ENCODE assay signal across 24 cellular contexts in genomic region chr3:115646027-115646690, GRCh38. TPM values are rescaled to one million over a fixed set of nuclear protein-coding genes. Genes with fewer than 3 reads are reported as not detected.
"Had no signal": no experiment of that assay in that cellular context is flagged by ENCODE, and none has a peak within 500 bp of the region (broad histone marks: within the 10 kb centered on the region; RNA-seq: fewer than 3 reads in every experiment).

No MANE protein-coding gene starts in this region.

- H3K9ac ChIP-seq: neural progenitor cell had no signal

- FAIRE-seq: frontal cortex, TTC549 had no signal

- ATAC-seq: naive thymus-derived CD8-positive, alpha-beta T cell; sciatic nerve; stimulated activated memory B cell treated with anti-CD40 and anti-IgM and Interleukin-4, amounts not matched to agents 10 μg/mL and 1 μg/mL and 100 μg/mL, for 72 hours had no signal

- H3K27ac ChIP-seq: breast epithelium, left ventricle myocardium inferior, neural progenitor cell, stomach, testis, vagina had no signal

- H3K4me1 ChIP-seq: breast epithelium, left ventricle myocardium inferior, neural progenitor cell, stomach, testis, vagina had no signal

- H3K4me2 ChIP-seq: neural progenitor cell, smooth muscle cell had no signal

- H3K9me3 ChIP-seq: breast epithelium, left ventricle myocardium inferior, stomach, testis, vagina had no signal

- H3K4me3 ChIP-seq: breast epithelium, left ventricle myocardium inferior, neural progenitor cell, smooth muscle cell, stomach, testis, vagina had no signal

- DNase-seq: activated CD4-positive, alpha-beta T cell treated with anti-CD3 and anti-CD28 coated beads for 1 hour; activated CD4-positive, alpha-beta T cell treated with anti-CD3 and anti-CD28 coated beads, Interleukin-2, amount 50 U/mL, for 4 hours; activated naive CD4-positive, alpha-beta T cell treated with Interleukin-2 at 50 U/mL for 16 hours; activated naive CD8-positive, alpha-beta T cell treated with anti-CD3 and anti-CD28 coated beads for 36 hours; activated T-cell treated with anti-CD3 and anti-CD28 coated beads, Interleukin-2, amount 50 U/mL, for 48 hours; amniotic stem cell; effector CD8-positive, alpha-beta T cell; hippocampal formation; kidney glomerular epithelial cell; left ventricle myocardium inferior; mammary epithelial cell; naive thymus-derived CD8-positive, alpha-beta T cell; posterior cingulate gyrus; stimulated activated CD4-positive, alpha-beta T cell treated with anti-CD3 and anti-CD28 coated beads, Interleukin-15, amount 100 ng/mL, for 24 hours; stomach; testis had no signal

- H3K36me3 ChIP-seq: breast epithelium, left ventricle myocardium inferior, neural progenitor cell, stomach, vagina had no signal

- H2AFZ ChIP-seq: neural progenitor cell had no signal

- H3K27me3 ChIP-seq: breast epithelium, neural progenitor cell, stomach, testis, vagina had no signal

RNA-seq across cellular contexts. Expression of gene GAP43, which starts 22.8 kb away (rescaled TPM):
- total RNA-seq: mammary epithelial cell; naive thymus-derived CD8-positive, alpha-beta T cell had no signal
- polyA plus RNA-seq: mammary epithelial cell; naive thymus-derived CD8-positive, alpha-beta T cell had no signal
